Comparison of ENCODE assay signal across 9 cellular contexts in the genomic region with DNA sequence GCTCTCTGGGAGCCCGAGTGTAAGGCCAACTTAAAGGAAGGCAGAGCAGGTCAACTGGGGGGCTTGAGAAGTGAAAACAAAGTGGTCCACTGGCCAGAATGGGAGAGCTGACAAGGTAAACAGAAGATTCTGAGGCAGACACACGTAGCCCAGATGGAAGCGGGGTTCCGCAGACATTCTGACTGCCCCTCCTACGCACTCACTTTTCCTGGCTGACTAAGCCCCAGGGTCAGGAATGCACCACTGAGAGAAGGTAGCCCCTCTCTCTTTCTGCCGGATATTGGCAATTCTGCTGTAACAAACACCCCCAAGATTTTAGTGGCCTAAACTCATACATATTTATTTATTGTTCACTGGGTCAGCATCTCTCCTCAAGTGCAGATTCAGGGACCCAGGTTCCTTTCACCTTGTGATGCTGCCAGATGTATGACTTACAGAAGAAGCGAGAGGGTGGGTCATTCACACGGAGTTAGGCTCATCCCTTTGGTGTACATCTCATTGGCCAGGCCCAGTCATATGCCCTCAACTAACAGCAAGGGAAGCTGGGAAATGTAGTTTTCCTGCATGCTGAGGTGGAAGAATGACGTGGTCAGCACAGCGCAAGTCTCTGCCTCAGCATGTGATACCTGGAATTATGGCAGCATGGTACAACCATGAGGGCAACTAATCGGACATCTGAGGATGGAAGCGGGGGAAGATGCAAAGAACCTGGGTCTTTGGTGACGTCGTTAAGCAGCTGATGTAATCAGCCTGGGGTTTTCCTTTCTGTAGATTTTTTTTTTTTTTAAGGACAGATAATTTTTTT. TPM values are rescaled to one million over a fixed set of nuclear protein-coding genes. Genes with fewer than 3 reads are reported as not detected.
DNase-seq lines count a peak whose midpoint lies in the region; ATAC-seq and TF ChIP-seq lines count a peak whose summit lies in the region.
"Had no signal": no experiment of that assay in that cellular context is flagged by ENCODE, and none has a peak within 500 bp of the region (broad histone marks: within the 10 kb centered on the region; RNA-seq: fewer than 3 reads in every experiment).

No MANE protein-coding gene starts in this region.

- intact Hi-C loops in left ventricle myocardium inferior (cut with micrococcal nuclease): no loop called here
- intact Hi-C loops in gastrocnemius medialis (cut with DNase I; ENCODE audit: low total_unique reads): no loop called here

- no peaks in the 10 kb centered on the region for H3K4me1 ChIP-seq in left ventricle myocardium inferior
- H3K4me1 ChIP-seq in gastrocnemius medialis: no peaks in the 10 kb centered on the region
- H3K4me1 ChIP-seq: BLaER1 had no signal

- ATAC-seq in HG03039 (IDR thresholded peaks at IDR 0.05; ENCODE audit: unreplicated experiment) (peak; percentile 81), gastrocnemius medialis (peak; percentile 100)

- H3K27ac ChIP-seq in left ventricle myocardium inferior (replicated peaks) (no peak overlapping the region), gastrocnemius medialis (no peak overlapping the region)
- H3K27ac ChIP-seq: BLaER1 had no signal

- peak; percentile 48 for DNase-seq in NCI-H524 (lab: John Stamatoyannopoulos, UW)
- DNase-seq in NCI-H524 treated with DMSO at 0.1 percent for 48 hours (lab: John Stamatoyannopoulos, UW): no peak
- peak; percentile 73 for DNase-seq in RPMI7951 (ENCODE audit: low read depth)
- DNase-seq in left ventricle myocardium inferior: no peak
- DNase-seq in gastrocnemius medialis: peak; percentile 53 to 68
- DNase-seq in NCI-H1694 treated with DMSO at 0.1 percent for 48 hours (lab: John Stamatoyannopoulos, UW): no peak

- H3K4me3 ChIP-seq in left ventricle myocardium inferior: peak overlapping the region; percentile 27
- peak overlapping the region in 3 of 4 donors; percentile 22 to 51 (median 37) for H3K4me3 ChIP-seq in gastrocnemius medialis
- H3K4me3 ChIP-seq: BLaER1 had no signal

- H3K27me3 Mint-ChIP-seq in activated naive CD8-positive, alpha-beta T cell: no peaks in the 10 kb centered on the region

- H3K4me3 Mint-ChIP-seq in activated naive CD8-positive, alpha-beta T cell: peak overlapping the region; percentile 48

- no peaks in the 10 kb centered on the region for H3K9me3 Mint-ChIP-seq in activated naive CD8-positive, alpha-beta T cell (ENCODE audit: low read depth)

- H3K36me3 Mint-ChIP-seq in activated naive CD8-positive, alpha-beta T cell: no peaks in the 10 kb centered on the region

- peaks cover 25% of the 10 kb centered on the region for H3K4me1 Mint-ChIP-seq in activated naive CD8-positive, alpha-beta T cell (ENCODE audit: low read depth)

- TF ChIP-seq CTCF in left ventricle myocardium inferior (IDR thresholded peaks at IDR 0.05; ENCODE audit: borderline replicate concordance): no peak
- TF ChIP-seq CTCF in gastrocnemius medialis (IDR thresholded peaks at IDR 0.05 in 4 of 5, conservative IDR thresholded peaks at IDR 0.05 in 1 of 5): no peak

- TF ChIP-seq POLR2A in gastrocnemius medialis (IDR thresholded peaks at IDR 0.05): no peak

- no peaks in the 10 kb centered on the region for H3K27me3 ChIP-seq in left ventricle myocardium inferior (ENCODE audit: low read depth)
- no peaks in the 10 kb centered on the region for H3K27me3 ChIP-seq in gastrocnemius medialis
- H3K27me3 ChIP-seq: BLaER1 had no signal

- peak overlapping the region; percentile 92 for H3K27ac Mint-ChIP-seq in activated naive CD8-positive, alpha-beta T cell

- in situ Hi-C loops in gastrocnemius medialis (cut with MboI; ENCODE audit: low sequenced_read_pairs in 4 of 4): no loop called here

- H3K9me3 ChIP-seq in left ventricle myocardium inferior (replicated peaks): peaks cover 10% of the 10 kb centered on the region
- H3K9me3 ChIP-seq in gastrocnemius medialis: no peaks in the 10 kb centered on the region

- H3K36me3 ChIP-seq in left ventricle myocardium inferior: no peaks in the 10 kb centered on the region
- no peaks in the 10 kb centered on the region for H3K36me3 ChIP-seq in gastrocnemius medialis
- H3K36me3 ChIP-seq: BLaER1 had no signal

RNA-seq across cellular contexts. Expression of gene MRPS6, which starts 43.5 kb away (rescaled TPM):
- total RNA-seq in RPMI7951 (2014; rRNA removed; shearing (Covaris generic)): 20.1 and 21.1 TPM in 2 replicates
- total RNA-seq in left ventricle myocardium inferior: 61.9 TPM
- total RNA-seq in gastrocnemius medialis: 10 to 100 TPM; 17.3 to 54.8 (median 29.3) TPM

RNA-seq across cellular contexts. Expression of gene SLC5A3, which starts 43.5 kb away (rescaled TPM):
- 7.5 and 8.4 TPM in 2 replicates for total RNA-seq in RPMI7951 (2014; rRNA removed; shearing (Covaris generic))
- 4.7 TPM for total RNA-seq in left ventricle myocardium inferior
- total RNA-seq in gastrocnemius medialis: 10 to 100 TPM in 1 of 4 donors, 1 to 10 TPM in 3; 2.0 to 22.2 (median 6.2) TPM

Comparison
In these comparisons a context has a peak if more than half of its experiments do, and no peak if none do; other contexts are left out.
1. DNase-seq: peak in NCI-H524 (2 of 2), RPMI7951 (single experiment) and gastrocnemius medialis (2 of 2); none in NCI-H524 treated with DMSO at 0.1 percent for 48 hours (single experiment), left ventricle myocardium inferior (single experiment) and NCI-H1694 treated with DMSO at 0.1 percent for 48 hours (single experiment).